ENCODE assay signal across 17 cellular contexts in the genomic region with DNA sequence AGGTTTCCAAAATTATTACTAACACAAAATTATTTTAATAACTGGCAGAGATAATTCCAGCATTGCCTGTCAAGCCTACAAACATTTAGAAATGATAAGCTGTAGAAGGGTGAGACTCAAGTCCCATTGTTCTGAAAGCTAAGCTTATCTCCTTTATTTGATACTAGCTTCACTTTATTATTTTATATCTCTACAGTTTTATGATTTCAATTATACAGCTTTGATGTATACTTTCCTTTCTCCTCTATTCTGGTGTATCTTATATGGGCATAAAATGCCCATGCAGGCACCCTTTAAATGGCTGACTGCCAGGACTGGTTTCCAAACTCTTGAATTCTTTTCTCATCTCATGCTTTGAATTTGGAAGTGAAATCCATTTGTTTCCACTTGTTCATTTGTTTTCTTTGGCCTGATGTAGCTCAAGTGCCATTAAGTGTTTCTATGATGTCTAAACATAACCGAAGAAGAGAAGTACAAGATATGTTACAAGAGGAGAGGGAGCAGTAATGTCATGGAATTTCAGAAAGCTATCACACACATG.
"Had no signal": no experiment of that assay in that cellular context is flagged by ENCODE, and none has a peak within 500 bp of the region (broad histone marks: within the 10 kb centered on the region; RNA-seq: fewer than 3 reads in every experiment).

No MANE protein-coding gene starts in this region.

- H3K4me1 Mint-ChIP-seq: activated CD8-positive, alpha-beta memory T cell treated with anti-CD3 and anti-CD28 coated beads, Interleukin-2, amount 10 ng/mL, durations not matched to agents 7 days and 5 days; neural crest cell had no signal

- H3K36me3 Mint-ChIP-seq: activated CD8-positive, alpha-beta memory T cell treated with anti-CD3 and anti-CD28 coated beads, Interleukin-2, amount 10 ng/mL, durations not matched to agents 7 days and 5 days; activated naive CD8-positive, alpha-beta T cell had no signal

- H3K9me3 Mint-ChIP-seq: activated T-cell treated with anti-CD3 and anti-CD28 coated beads, Interleukin-2, amount 50 U/mL, for 24 hours; neural crest cell had no signal

- H3K27me3 Mint-ChIP-seq: activated CD8-positive, alpha-beta memory T cell treated with anti-CD3 and anti-CD28 coated beads, Interleukin-2, amount 10 ng/mL, durations not matched to agents 7 days and 5 days; activated T-cell treated with anti-CD3 and anti-CD28 coated beads, Interleukin-2, amount 50 U/mL, for 24 hours had no signal

- H3K27ac Mint-ChIP-seq: activated CD8-positive, alpha-beta memory T cell treated with anti-CD3 and anti-CD28 coated beads, Interleukin-2, amount 10 ng/mL, durations not matched to agents 7 days and 5 days; activated naive CD8-positive, alpha-beta T cell; activated T-cell treated with anti-CD3 and anti-CD28 coated beads, Interleukin-2, amount 50 U/mL, for 24 hours had no signal

- H3K4me3 Mint-ChIP-seq: activated CD8-positive, alpha-beta memory T cell treated with anti-CD3 and anti-CD28 coated beads, Interleukin-2, amount 10 ng/mL, durations not matched to agents 7 days and 5 days; activated naive CD8-positive, alpha-beta T cell; activated T-cell treated with anti-CD3 and anti-CD28 coated beads, Interleukin-2, amount 50 U/mL, for 24 hours; neural crest cell had no signal

- DNase-seq: activated CD4-positive, alpha-beta T cell treated with anti-CD3 and anti-CD28 coated beads, Interleukin-2, amount 50 U/mL, for 48 hours; activated CD8-positive, alpha-beta memory T cell treated with anti-CD3 and anti-CD28 coated beads, Interleukin-2, amount 10 ng/mL, durations not matched to agents 7 days and 5 days; activated effector memory CD4-positive, alpha-beta T cell treated with Interleukin-2 at 50 U/mL for 16 hours; activated T-cell treated with anti-CD3 and anti-CD28 coated beads, Interleukin-2, amount 50 U/mL, for 24 hours; cortex of kidney; gastrocnemius medialis; kidney; mesendoderm; sigmoid colon; stimulated activated CD4-positive, alpha-beta T cell treated with anti-CD3 and anti-CD28 coated beads, Interleukin-2, amount 100 ng/mL, for 48 hours; stimulated activated naive CD4-positive, alpha-beta T cell treated with Interleukin-2 at 50 U/mL for 16 hours; upper lobe of right lung had no signal

- H3K36me3 ChIP-seq: gastrocnemius medialis, sigmoid colon, suprapubic skin, upper lobe of right lung had no signal

- H3K27ac ChIP-seq: gastrocnemius medialis, hepatocyte, sigmoid colon, suprapubic skin, upper lobe of right lung had no signal

- H3K4me1 ChIP-seq: gastrocnemius medialis, suprapubic skin, upper lobe of right lung had no signal

- ATAC-seq: activated CD4-positive, CD25-positive, alpha-beta regulatory T cell treated with anti-CD3 and anti-CD28 coated beads, Interleukin-2, amount 50 U/mL, for 24 hours; activated CD8-positive, alpha-beta memory T cell treated with anti-CD3 and anti-CD28 coated beads, Interleukin-2, amount 10 ng/mL, durations not matched to agents 7 days and 5 days; gastrocnemius medialis; upper lobe of right lung had no signal

- H3K27me3 ChIP-seq: gastrocnemius medialis, hepatocyte, sigmoid colon, suprapubic skin, upper lobe of right lung had no signal

- H3K4me3 ChIP-seq: gastrocnemius medialis, hepatocyte, sigmoid colon, suprapubic skin, upper lobe of right lung had no signal

- H3K9me3 ChIP-seq: gastrocnemius medialis, sigmoid colon, suprapubic skin, upper lobe of right lung had no signal
